In genomic region chr3:100106094-100106493, GRCh38 we compare ENCODE assay signal across 10 cellular contexts. TPM values are rescaled to one million over a fixed set of nuclear protein-coding genes. Genes with fewer than 3 reads are reported as not detected.
A peak's percentile ranks its signal among the peaks of the same experiment; 100 is the strongest.
DNase-seq lines count a peak whose midpoint lies in the region; ATAC-seq and TF ChIP-seq lines count a peak whose summit lies in the region.
"Had no signal": no experiment of that assay in that cellular context is flagged by ENCODE, and none has a peak within 500 bp of the region (broad histone marks: within the 10 kb centered on the region; RNA-seq: fewer than 3 reads in every experiment).

No MANE protein-coding gene starts in this region.

- H2AFZ ChIP-seq in MM.1S (ENCODE audit: low read length): no peak overlapping the region

- peaks cover 3% of the 10 kb centered on the region for H3K9me3 Mint-ChIP-seq in activated CD8-positive, alpha-beta T cell treated with anti-CD3 and anti-CD28 coated beads, Interleukin-2, amount 10 ng/mL, durations not matched to agents 7 days and 5 days (ENCODE audit: insufficient read depth)
- H3K9me3 Mint-ChIP-seq in nephron: no peaks in the 10 kb centered on the region

- DNase-seq in DMS 273 (lab: John Stamatoyannopoulos, UW; ENCODE audit: unreplicated experiment) (peak; percentile 55), DMS 273 treated with DMSO at 0.1 percent for 48 hours (lab: John Stamatoyannopoulos, UW) (no peak), MM.1S (no peak), suprapubic skin (ENCODE audit: low spot score in 2 of 2) (no peak), prostate gland (ENCODE audit: low spot score) (no peak), GM19240 (ENCODE audit: insufficient read length, low spot score) (no peak)
- DNase-seq in activated CD8-positive, alpha-beta T cell treated with anti-CD3 and anti-CD28 coated beads, Interleukin-2, amount 10 ng/mL, durations not matched to agents 7 days and 5 days: no peak
- DNase-seq: GOT3 had no signal

- H3K79me2 ChIP-seq in MM.1S (ENCODE audit: low read length): no peaks in the 10 kb centered on the region

- H3K27me3 ChIP-seq in MM.1S (replicated peaks; ENCODE audit: insufficient read depth, low read length) (no peaks in the 10 kb centered on the region), suprapubic skin (no peaks in the 10 kb centered on the region), prostate gland (replicated peaks; ENCODE audit: insufficient read depth) (no peaks in the 10 kb centered on the region)

- CTCF ChIA-PET in activated CD8-positive, alpha-beta T cell treated with anti-CD3 and anti-CD28 coated beads, Interleukin-2, amount 10 ng/mL, durations not matched to agents 7 days and 5 days (lab: Charles Lee): interaction anchor here (0.6 to 4.0 kb wide), 8 partner anchors 8 to 274 kb away, joined by 3 to 16 read pairs (median 3); partner anchors contain the start of gene TBC1D23

- no peaks in the 10 kb centered on the region for H3K9me2 ChIP-seq in MM.1S (replicated peaks; ENCODE audit: insufficient read depth, low read length)

- peak overlapping the region; percentile 74; the same call in 1 of the 2 replicates for H3K27ac ChIP-seq in MM.1S (ENCODE audit: low read length)
- no peak overlapping the region for H3K27ac ChIP-seq in suprapubic skin
- no peak overlapping the region for H3K27ac ChIP-seq in prostate gland
- H3K27ac ChIP-seq: 22Rv1 had no signal

- no peak for ATAC-seq in activated CD8-positive, alpha-beta T cell treated with anti-CD3 and anti-CD28 coated beads, Interleukin-2, amount 10 ng/mL, durations not matched to agents 7 days and 5 days

- TF ChIP-seq CTCF in MM.1S (IDR thresholded peaks at IDR 0.05; ENCODE audit: low read length): no peak
- no peak for TF ChIP-seq CTCF in nephron (IDR thresholded peaks at IDR 0.05; ENCODE audit: unreplicated experiment in 3 of 3)
- TF ChIP-seq CTCF in suprapubic skin (IDR thresholded peaks at IDR 0.05): no peak
- TF ChIP-seq CTCF in prostate gland (IDR thresholded peaks at IDR 0.05): no peak

- no peak for TF ChIP-seq POLR2A in suprapubic skin (IDR thresholded peaks at IDR 0.05)
- no peak for TF ChIP-seq POLR2A in prostate gland (IDR thresholded peaks at IDR 0.05)

- TF ChIP-seq EP300 in suprapubic skin (IDR thresholded peaks at IDR 0.05): no peak

- H3K9ac ChIP-seq in MM.1S (ENCODE audit: low read length): no peak overlapping the region

- H3K36me3 ChIP-seq in MM.1S (replicated peaks; ENCODE audit: insufficient read depth, low read length) (no peaks in the 10 kb centered on the region), suprapubic skin (no peaks in the 10 kb centered on the region), prostate gland (no peaks in the 10 kb centered on the region)

- intact Hi-C loops in prostate gland (cut with DNase I): no loop called here

- POLR2A ChIA-PET in activated CD8-positive, alpha-beta T cell treated with anti-CD3 and anti-CD28 coated beads, Interleukin-2, amount 10 ng/mL, durations not matched to agents 7 days and 5 days (lab: Charles Lee): no interaction called here

- H3K27me3 Mint-ChIP-seq in activated CD8-positive, alpha-beta T cell treated with anti-CD3 and anti-CD28 coated beads, Interleukin-2, amount 10 ng/mL, durations not matched to agents 7 days and 5 days (ENCODE audit: low read depth): no peaks in the 10 kb centered on the region
- no peaks in the 10 kb centered on the region for H3K27me3 Mint-ChIP-seq in nephron (ENCODE audit: low read depth)

- H3F3A ChIP-seq in MM.1S (ENCODE audit: insufficient read depth, low read length): peaks cover 12% of the 10 kb centered on the region

- H3K4me3 Mint-ChIP-seq in activated CD8-positive, alpha-beta T cell treated with anti-CD3 and anti-CD28 coated beads, Interleukin-2, amount 10 ng/mL, durations not matched to agents 7 days and 5 days: no peak overlapping the region
- no peak overlapping the region for H3K4me3 Mint-ChIP-seq in nephron

- H3K4me3 ChIP-seq in MM.1S (ENCODE audit: low read length) (no peak overlapping the region), suprapubic skin (no peak overlapping the region), prostate gland (no peak overlapping the region)

- H3K27ac Mint-ChIP-seq in activated CD8-positive, alpha-beta T cell treated with anti-CD3 and anti-CD28 coated beads, Interleukin-2, amount 10 ng/mL, durations not matched to agents 7 days and 5 days: peak overlapping the region; percentile 85
- H3K27ac Mint-ChIP-seq in nephron: peak overlapping the region; percentile 60 to 85 (median 67)

- peaks cover 74% of the 10 kb centered on the region for H3K36me3 Mint-ChIP-seq in activated CD8-positive, alpha-beta T cell treated with anti-CD3 and anti-CD28 coated beads, Interleukin-2, amount 10 ng/mL, durations not matched to agents 7 days and 5 days (ENCODE audit: low read depth)
- no peaks in the 10 kb centered on the region for H3K36me3 Mint-ChIP-seq in nephron (ENCODE audit: low read depth)

- H3K4me1 Mint-ChIP-seq in activated CD8-positive, alpha-beta T cell treated with anti-CD3 and anti-CD28 coated beads, Interleukin-2, amount 10 ng/mL, durations not matched to agents 7 days and 5 days (ENCODE audit: low read depth): peaks cover 79% of the 10 kb centered on the region
- H3K4me1 Mint-ChIP-seq in nephron: peaks cover 73% of the 10 kb centered on the region

- no peak overlapping the region for H3K4me2 ChIP-seq in MM.1S (ENCODE audit: low read depth, low read length)

- no peaks in the 10 kb centered on the region for H3K9me3 ChIP-seq in MM.1S (replicated peaks; ENCODE audit: insufficient read depth, low read length)
- no peaks in the 10 kb centered on the region for H3K9me3 ChIP-seq in suprapubic skin
- no peaks in the 10 kb centered on the region for H3K9me3 ChIP-seq in prostate gland

- H4K20me1 ChIP-seq in MM.1S (ENCODE audit: insufficient read depth, low read length): no peaks in the 10 kb centered on the region

- H3K4me1 ChIP-seq in MM.1S (ENCODE audit: low read length): peaks cover 34% of the 10 kb centered on the region
- H3K4me1 ChIP-seq in suprapubic skin: peaks cover 49% of the 10 kb centered on the region
- H3K4me1 ChIP-seq in prostate gland (replicated peaks): peaks cover 5% of the 10 kb centered on the region

RNA-seq across cellular contexts. Expression of gene FILIP1L, which starts 8.2 kb away (rescaled TPM):
- 1 to 10 TPM; 1.5 to 1.7 TPM for total RNA-seq in activated CD8-positive, alpha-beta T cell treated with anti-CD3 and anti-CD28 coated beads, Interleukin-2, amount 10 ng/mL, durations not matched to agents 7 days and 5 days
- total RNA-seq in suprapubic skin (10 to 100 TPM; 14.0 to 19.9 (median 15.9) TPM), prostate gland (10 to 100 TPM in 1 of 2 donors, 1 to 10 TPM in 1; 9.5 to 28.2 TPM)
